24 cellular contexts compared by ENCODE assay signal in genomic region chr20:24609757-24610156, GRCh38.
DNase-seq lines count a peak whose midpoint lies in the region; ATAC-seq and TF ChIP-seq lines count a peak whose summit lies in the region.
"Had no signal": no experiment of that assay in that cellular context is flagged by ENCODE, and none has a peak within 500 bp of the region (broad histone marks: within the 10 kb centered on the region; RNA-seq: fewer than 3 reads in every experiment).

No MANE protein-coding gene starts in this region.

- no TSS peak for BruUV-seq in PC-3 (replicated peaks; lab: Mats Ljungman, UMichigan)

- 39% methylated on average over 2 of the region's 2 CpGs for WGBS in mesenchymal stem cell

- peaks cover 0 to 8% of the 10 kb centered on the region in 2 experiments for H3K27me3 ChIP-seq in mesenchymal stem cell (ENCODE audit: control insufficient read depth in 1 of 2, insufficient read depth in 1 of 2, low read length in 2 of 2)
- peaks cover 93% of the 10 kb centered on the region for H3K27me3 ChIP-seq in PC-3 (ENCODE audit: low read length)
- H3K27me3 ChIP-seq in effector memory CD4-positive, alpha-beta T cell (replicated peaks; ENCODE audit: control insufficient read depth, insufficient read depth, low read length, poor library complexity, severe bottlenecking) = no peaks in the 10 kb centered on the region
- H3K27me3 ChIP-seq: BE2C, thyroid gland, uterus had no signal

- H2AFZ ChIP-seq in mesenchymal stem cell (ENCODE audit: low read depth, low read length) = no peak overlapping the region
- H2AFZ ChIP-seq in PC-3 (ENCODE audit: low read length) = no peak overlapping the region
- H2AFZ ChIP-seq: parathyroid adenoma had no signal

- H3K4me2 ChIP-seq in mesenchymal stem cell (ENCODE audit: low read length, poor library complexity, severe bottlenecking) = no peak overlapping the region
- H3K4me2 ChIP-seq in PC-3 (ENCODE audit: low read length) = no peak overlapping the region
- H3K4me2 ChIP-seq: A549 had no signal

- no peak overlapping the region for H3K14ac ChIP-seq in mesenchymal stem cell (ENCODE audit: low read length in 2 of 2)

- H2BK120ac ChIP-seq in mesenchymal stem cell (ENCODE audit: low read depth, low read length) = no peak overlapping the region

- no peak for DNase-seq in AG09309 (ENCODE audit: low read depth)
- DNase-seq in HS-27A (ENCODE audit: low read depth) = peak; percentile 1
- peak; percentile 16 for DNase-seq in astrocyte of the cerebellum (ENCODE audit: low read depth)
- no peak for DNase-seq in mesenchymal stem cell
- DNase-seq in AG08396 (ENCODE audit: low spot score) = no peak
- DNase-seq in PC-3 = no peak
- no peak for DNase-seq in effector memory CD4-positive, alpha-beta T cell
- DNase-seq in NCI-H2227 treated with DMSO at 0.1 percent for 48 hours (lab: John Stamatoyannopoulos, UW) = no peak
- DNase-seq: activated CD4-positive, alpha-beta memory T cell treated with anti-CD3 and anti-CD28 coated beads for 36 hours; activated CD4-positive, CD25-positive, alpha-beta regulatory T cell treated with anti-CD3 and anti-CD28 coated beads, Interleukin-2, amount 50 U/mL, for 72 hours; activated naive CD4-positive, alpha-beta T cell treated with anti-CD3 and anti-CD28 coated beads for 36 hours; BE2C; HCEC 1CT; left cardiac atrium; NCI-H1048; NCI-H1694; NCI-H82; thyroid gland; uterus had no signal

- H3K9me3 ChIP-seq in mesenchymal stem cell (ENCODE audit: control insufficient read depth, low read length) (no peaks in the 10 kb centered on the region), PC-3 (ENCODE audit: low read length) (no peaks in the 10 kb centered on the region)
- H3K9me3 ChIP-seq in effector memory CD4-positive, alpha-beta T cell (ENCODE audit: control insufficient read depth, low read length) = no peaks in the 10 kb centered on the region
- H3K9me3 ChIP-seq: A549, BE2C, thyroid gland, uterus had no signal

- H2BK5ac ChIP-seq in mesenchymal stem cell (ENCODE audit: low read depth, low read length, poor library complexity, severe bottlenecking) = no peak overlapping the region

- no peak overlapping the region for H2BK12ac ChIP-seq in mesenchymal stem cell (ENCODE audit: low read length in 2 of 2)

- no peaks in the 10 kb centered on the region for H3F3A ChIP-seq in PC-3 (ENCODE audit: low read length, unreplicated experiment)

- CTCF ChIA-PET in PC-3 (lab: Charles Lee) = no interaction called here

- intact Hi-C loops in PC-3 (cut with micrococcal nuclease) = no loop called here

- in situ Hi-C loops in astrocyte of the cerebellum (cut with HindIII; ENCODE audit: low sequenced_read_pairs) = no loop called here

- no peak overlapping the region for H4K91ac ChIP-seq in mesenchymal stem cell (ENCODE audit: low read length)

- H3K4me3 ChIP-seq in AG09309 (ENCODE audit: control insufficient read depth, low read depth, low read length) (no peak overlapping the region), astrocyte of the cerebellum (ENCODE audit: low read depth, low read length) (no peak overlapping the region), mesenchymal stem cell (ENCODE audit: insufficient read depth in 1 of 2, low read depth in 1 of 2, low read length in 2 of 2) (no peak overlapping the region), PC-3 (ENCODE audit: low read length) (no peak overlapping the region)
- no peak overlapping the region for H3K4me3 ChIP-seq in effector memory CD4-positive, alpha-beta T cell (ENCODE audit: insufficient read depth, low read depth, low read length, poor library complexity, severe bottlenecking)
- H3K4me3 ChIP-seq: A549, lung, SK-N-MC, skin epidermis, thyroid gland, uterus had no signal

- TF ChIP-seq CTCF in AG09309 (IDR thresholded peaks at IDR 0.05; ENCODE audit: control insufficient read depth, insufficient read depth, low read depth, low read length, missing control alignments) (peak; percentile 13), astrocyte of the cerebellum (IDR thresholded peaks at IDR 0.05; ENCODE audit: low read depth, low read length, missing control alignments) (peak; percentile 8), PC-3 (conservative IDR thresholded peaks at IDR 0.05; ENCODE audit: low read depth, low read length) (no peak)

- H3K4ac ChIP-seq in mesenchymal stem cell (ENCODE audit: low read depth in 1 of 2, low read length in 2 of 2) = no peak overlapping the region

- no peaks in the 10 kb centered on the region for H4K20me1 ChIP-seq in PC-3 (ENCODE audit: low read length)

- H3K9ac ChIP-seq in mesenchymal stem cell (ENCODE audit: low read length) = no peak overlapping the region
- no peak overlapping the region for H3K9ac ChIP-seq in PC-3 (ENCODE audit: low read length)
- H3K9ac ChIP-seq: parathyroid adenoma had no signal

- no peaks in the 10 kb centered on the region for H3K36me3 ChIP-seq in mesenchymal stem cell (ENCODE audit: control insufficient read depth in 1 of 2, insufficient read depth in 2 of 2, low read depth in 1 of 2, low read length in 2 of 2)
- no peaks in the 10 kb centered on the region for H3K36me3 ChIP-seq in PC-3 (ENCODE audit: low read depth, low read length)
- no peaks in the 10 kb centered on the region for H3K36me3 ChIP-seq in effector memory CD4-positive, alpha-beta T cell (ENCODE audit: control insufficient read depth, insufficient read depth, low read length)
- H3K36me3 ChIP-seq: BE2C, thyroid gland, uterus had no signal

- no peak overlapping the region for H3K23ac ChIP-seq in mesenchymal stem cell (ENCODE audit: low read length in 2 of 2)

- peak overlapping the region; percentile 78 for H2AK5ac ChIP-seq in mesenchymal stem cell (ENCODE audit: low read length, severe bottlenecking)

- H3K79me1 ChIP-seq in mesenchymal stem cell (replicated peaks; ENCODE audit: low read length, poor library complexity, severe bottlenecking) = no peaks in the 10 kb centered on the region

- H3K79me2 ChIP-seq in PC-3 (ENCODE audit: low read length) = no peaks in the 10 kb centered on the region
- H3K79me2 ChIP-seq: parathyroid adenoma had no signal

- POLR2A ChIA-PET in PC-3 (lab: Charles Lee; ENCODE audit: unreplicated experiment) = no interaction called here

- H3K27ac ChIP-seq in mesenchymal stem cell (ENCODE audit: low read length, poor library complexity, severe bottlenecking) = peak overlapping the region; percentile 68
- H3K27ac ChIP-seq in PC-3 (ENCODE audit: low read length) = no peak overlapping the region
- H3K27ac ChIP-seq in effector memory CD4-positive, alpha-beta T cell (ENCODE audit: insufficient read depth, low read length, poor library complexity, severe bottlenecking) = no peak overlapping the region
- H3K27ac ChIP-seq: A549, parathyroid adenoma, SK-N-MC, skin epidermis, thyroid gland, uterus had no signal

- H4K8ac ChIP-seq in mesenchymal stem cell (ENCODE audit: low read length) = no peak overlapping the region

- no peak overlapping the region for H2BK15ac ChIP-seq in mesenchymal stem cell (ENCODE audit: low read depth, poor library complexity, severe bottlenecking)

- no peak for ATAC-seq in PC-3
- ATAC-seq: A549, left cardiac atrium had no signal

- H3K4me1 ChIP-seq in mesenchymal stem cell (ENCODE audit: control insufficient read depth, insufficient read depth, low read depth, low read length) (peaks cover 25% of the 10 kb centered on the region), PC-3 (ENCODE audit: insufficient read depth, low read length) (no peaks in the 10 kb centered on the region)
- no peaks in the 10 kb centered on the region for H3K4me1 ChIP-seq in effector memory CD4-positive, alpha-beta T cell (ENCODE audit: control insufficient read depth, insufficient read depth, low read length, poor library complexity, severe bottlenecking)
- H3K4me1 ChIP-seq: BE2C, parathyroid adenoma, thyroid gland, uterus had no signal

- no peaks in the 10 kb centered on the region for H3K9me2 ChIP-seq in PC-3 (replicated peaks; ENCODE audit: low read length)

- no peak overlapping the region for H3K18ac ChIP-seq in mesenchymal stem cell (ENCODE audit: low read depth in 1 of 2, low read length in 2 of 2)

Comparison
In these comparisons a context has a peak if more than half of its experiments do, and no peak if none do; other contexts are left out.
1. DNase-seq: peak in HS-27A (single experiment) and astrocyte of the cerebellum (single experiment); none in AG09309 (single experiment), mesenchymal stem cell (single experiment), AG08396 (single experiment), PC-3 (single experiment), effector memory CD4-positive, alpha-beta T cell (0 of 3) and NCI-H2227 treated with DMSO at 0.1 percent for 48 hours (single experiment).